In the genomic region with DNA sequence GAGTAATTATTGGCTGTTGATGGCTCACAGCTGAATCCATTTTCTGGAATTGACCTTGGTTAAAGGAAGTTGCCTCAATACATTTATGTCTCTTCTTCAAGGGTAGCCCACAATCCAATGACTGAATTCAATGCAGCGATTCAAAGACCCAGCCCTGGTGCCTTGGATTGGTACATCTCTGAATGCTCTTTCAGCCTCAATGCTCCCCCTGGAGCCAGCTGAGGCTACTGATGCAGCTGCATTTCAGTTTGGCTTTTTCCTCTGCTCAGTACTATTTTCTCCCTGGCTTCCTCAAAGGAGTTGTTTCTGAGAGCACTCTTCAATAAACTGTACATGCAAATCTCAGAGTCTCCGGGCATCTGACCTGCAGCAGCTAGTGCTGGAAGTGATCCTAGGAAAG, we compare ENCODE assay signal across 1 cellular context.
TF ChIP-seq lines count a peak whose summit lies in the region.

No MANE protein-coding gene starts in this region.

TF ChIP-seq in GM23338, 12 proteins besides CTCF, POLR2A, EP300 and RAD21 (continued from another document):
- TF ChIP-seq CREB1 (CRISPR knock-in tag; IDR thresholded peaks at IDR 0.05; ENCODE audit: low read depth) (no peak), EZH2phosphoT487 (IDR thresholded peaks at IDR 0.05; ENCODE audit: unreplicated experiment) (no peak)
